25 cellular contexts compared by ENCODE assay signal in genomic region chr4:56252561-56253152, GRCh38.
A peak's percentile ranks its signal among the peaks of the same experiment; 100 is the strongest.
DNase-seq lines count a peak whose midpoint lies in the region; ATAC-seq, FAIRE-seq and TF ChIP-seq lines count a peak whose summit lies in the region.
"Had no signal": no experiment of that assay in that cellular context is flagged by ENCODE, and none has a peak within 500 bp of the region (broad histone marks: within the 10 kb centered on the region; RNA-seq: fewer than 3 reads in every experiment).

No MANE protein-coding gene starts in this region.

- peak overlapping the region; percentile 17 for H2BK5ac ChIP-seq in mesendoderm (ENCODE audit: low read length)

- H2AFZ ChIP-seq in HepG2 (ENCODE audit: low read length) (no peak overlapping the region), Karpas-422 (ENCODE audit: low read length) (no peak overlapping the region)

- H4K8ac ChIP-seq in mesendoderm (ENCODE audit: low read depth, low read length), result no peak overlapping the region

- WGBS in HepG2 (ENCODE audit: low lambda C conversion rate), result 40% methylated on average over 2 of the region's 4 CpGs
- 52% methylated on average over 4 of the region's 4 CpGs for WGBS in right lobe of liver (ENCODE audit: insufficient coverage, low coverage, low lambda C conversion rate, missing lambda C conversion rate)
- WGBS in esophagus muscularis mucosa, result 75% methylated on average over 4 of the region's 4 CpGs
- no CpG with 5 or more reads among the region's 4 CpGs for WGBS in mesendoderm (ENCODE audit: extremely low coverage, insufficient coverage, low lambda C conversion rate)

- H3K79me2 ChIP-seq in HepG2 (ENCODE audit: insufficient read depth, low read length) (no peaks in the 10 kb centered on the region), mesendoderm (ENCODE audit: control insufficient read depth, insufficient read depth, low read length) (no peaks in the 10 kb centered on the region), Karpas-422 (ENCODE audit: low read length) (no peaks in the 10 kb centered on the region)

- intact Hi-C loops in HepG2 (cut with micrococcal nuclease; ENCODE audit: unreplicated experiment), result loop anchor here (5.0 kb wide), 1 partner anchor 205 kb away; a partner anchor contains a TSS
- intact Hi-C loops in right lobe of liver (cut with DNase I), result no loop called here
- intact Hi-C loops in esophagus muscularis mucosa (cut with DNase I), result no loop called here

- POLR2A ChIA-PET in HepG2 (lab: Yijun Ruan, JAX) (no interaction called here), RWPE1 (lab: Yijun Ruan, JAX; ENCODE audit: low non-redundant PET) (no interaction called here)

- CTCF ChIA-PET in HepG2 (lab: Yijun Ruan, JAX; ENCODE audit: low intra/inter-chr PET ratio, low total read pairs), result no interaction called here
- CTCF ChIA-PET in RWPE1 (lab: Yijun Ruan, JAX), result no interaction called here

- H3K27me3 ChIP-seq in HepG2 (ENCODE audit: control insufficient read depth in 1 of 2, insufficient read depth in 2 of 2, low read length in 2 of 2) (no peaks in the 10 kb centered on the region), right lobe of liver (no peaks in the 10 kb centered on the region), esophagus muscularis mucosa (no peaks in the 10 kb centered on the region), mesendoderm (ENCODE audit: insufficient read depth, low read length, poor library complexity) (no peaks in the 10 kb centered on the region), Karpas-422 (ENCODE audit: low read length) (no peaks in the 10 kb centered on the region)
- H3K27me3 ChIP-seq: BE2C, BLaER1 had no signal

- H2BK15ac ChIP-seq in mesendoderm (replicated peaks; ENCODE audit: low read depth), result no peak overlapping the region

- TF ChIP-seq CTCF in HepG2 (CRISPR knock-in tag; IDR thresholded peaks at IDR 0.05) (no peak), right lobe of liver (IDR thresholded peaks at IDR 0.05) (no peak), esophagus muscularis mucosa (IDR thresholded peaks at IDR 0.05) (no peak), RWPE1 (conservative IDR thresholded peaks at IDR 0.05; ENCODE audit: low read depth) (no peak)

- TF ChIP-seq EP300 in HepG2 (IDR thresholded peaks at IDR 0.05; ENCODE audit: low read depth in 2 of 2, low read length in 2 of 2), result peak in 1 of 2 experiments; percentile 32; a peak in 1 of 4 replicates
- TF ChIP-seq EP300 in HepG2 (CRISPR knock-in tag; IDR thresholded peaks at IDR 0.05; ENCODE audit: borderline replicate concordance), result no peak
- TF ChIP-seq EP300 in esophagus muscularis mucosa (IDR thresholded peaks at IDR 0.05), result no peak

- H2BK120ac ChIP-seq in mesendoderm (ENCODE audit: low read depth, low read length), result no peak overlapping the region

- H4K5ac ChIP-seq in mesendoderm (ENCODE audit: low read length), result no peak overlapping the region

- no peaks in the 10 kb centered on the region for H3K79me1 ChIP-seq in mesendoderm (ENCODE audit: low read length)

- no peak overlapping the region for H3K18ac ChIP-seq in mesendoderm (ENCODE audit: low read length)

- DNase-seq in HepG2 (ENCODE audit: low spot score) (peak; percentile 36), right lobe of liver (no peak), esophagus muscularis mucosa (ENCODE audit: extremely low spot score) (peak; percentile 87), mesendoderm (no peak), urothelium cell line (ENCODE audit: low spot score) (no peak), Karpas-422 (no peak), NCI-H82 treated with DMSO at 0.1 percent for 48 hours (lab: John Stamatoyannopoulos, UW; ENCODE audit: unreplicated experiment) (no peak), RWPE1 (ENCODE audit: low spot score) (no peak)
- DNase-seq: ACHN; BE2C; C1 segment of cervical spinal cord; Calu3; CD4-positive, alpha-beta memory T cell; CD4-positive, CD25-positive, alpha-beta regulatory T cell; CD8-positive, alpha-beta memory T cell; COR-L47; DMS79 treated with DMSO at 0.1 percent for 48 hours; GF-D8 had no signal

- H3K9me3 ChIP-seq in HepG2 (ENCODE audit: low read length) (no peaks in the 10 kb centered on the region), right lobe of liver (no peaks in the 10 kb centered on the region), esophagus muscularis mucosa (no peaks in the 10 kb centered on the region), Karpas-422 (ENCODE audit: low read length) (no peaks in the 10 kb centered on the region)
- H3K9me3 ChIP-seq: BE2C had no signal

- ATAC-seq in HepG2, result peak; percentile 96
- no peak for ATAC-seq in right lobe of liver

- H3K4me2 ChIP-seq in HepG2 (ENCODE audit: low read depth, low read length) (no peak overlapping the region), mesendoderm (ENCODE audit: low read length) (no peak overlapping the region), Karpas-422 (ENCODE audit: low read depth, low read length, poor library complexity, severe bottlenecking) (no peak overlapping the region)
- H3K4me2 ChIP-seq: BLaER1 had no signal

- in situ Hi-C loops in HepG2 (cut with HindIII; ENCODE audit: extremely low pct_ligation_motif_present, low pct_unique_long_range_greater_than_20kb), result no loop called here

- peak; percentile 36 for FAIRE-seq in HepG2 (lab: Jason Lieb, UNC)
- peak; percentile 65 for FAIRE-seq in urothelium cell line (lab: Jason Lieb, UNC)
- FAIRE-seq: A204.1, D721Med, G401.6, GM12891, GM19239 had no signal

- no peaks in the 10 kb centered on the region for H3K9me2 ChIP-seq in Karpas-422 (replicated peaks; ENCODE audit: insufficient read depth, low read length)

- H3K23ac ChIP-seq in mesendoderm (ENCODE audit: low read length), result no peak overlapping the region

- H3K4ac ChIP-seq in mesendoderm (ENCODE audit: low read depth, low read length), result no peak overlapping the region

- peak overlapping the region; percentile 16 for H3K27ac ChIP-seq in HepG2 (ENCODE audit: extremely low read length, insufficient read depth, low read length)
- H3K27ac ChIP-seq in right lobe of liver, result no peak overlapping the region
- no peak overlapping the region for H3K27ac ChIP-seq in esophagus muscularis mucosa (replicated peaks in 1 of 4)
- H3K27ac ChIP-seq in mesendoderm (ENCODE audit: low read depth, low read length), result no peak overlapping the region
- no peak overlapping the region for H3K27ac ChIP-seq in Karpas-422 (ENCODE audit: low read length)
- no peak overlapping the region for H3K27ac ChIP-seq in RWPE1
- H3K27ac ChIP-seq: 22Rv1, BLaER1 had no signal

- H3K4me3 ChIP-seq in HepG2 (replicated peaks in 1 of 3; ENCODE audit: insufficient read depth in 1 of 3, low read depth in 2 of 3, low read length in 3 of 3) (no peak overlapping the region), right lobe of liver (no peak overlapping the region), esophagus muscularis mucosa (no peak overlapping the region), mesendoderm (ENCODE audit: low read length) (no peak overlapping the region), Karpas-422 (ENCODE audit: low read length) (no peak overlapping the region)
- H3K4me3 ChIP-seq: BLaER1 had no signal

- H3K36me3 ChIP-seq in HepG2 (replicated peaks in 1 of 2; ENCODE audit: control insufficient read depth in 1 of 2, insufficient read depth in 2 of 2, low read length in 2 of 2), result no peaks in the 10 kb centered on the region
- H3K36me3 ChIP-seq in right lobe of liver, result no peaks in the 10 kb centered on the region
- H3K36me3 ChIP-seq in esophagus muscularis mucosa, result no peaks in the 10 kb centered on the region
- H3K36me3 ChIP-seq in mesendoderm (ENCODE audit: control insufficient read depth, insufficient read depth, low read length), result no peaks in the 10 kb centered on the region
- no peaks in the 10 kb centered on the region for H3K36me3 ChIP-seq in Karpas-422 (ENCODE audit: insufficient read depth, low read length)
- H3K36me3 ChIP-seq: BE2C had no signal

- H3K9ac ChIP-seq in HepG2 (ENCODE audit: insufficient read depth, low read depth, low read length) (no peak overlapping the region), mesendoderm (ENCODE audit: low read length) (no peak overlapping the region), Karpas-422 (ENCODE audit: low read length) (no peak overlapping the region)
- H3K9ac ChIP-seq: BLaER1 had no signal

- no peak overlapping the region for H2AK5ac ChIP-seq in mesendoderm (ENCODE audit: low read length)

- BruUV-seq in HepG2 (replicated peaks; lab: Mats Ljungman, UMichigan), result no TSS peak

- TF ChIP-seq POLR2A in HepG2 (IDR thresholded peaks at IDR 0.05; ENCODE audit: insufficient read depth in 1 of 2, low read depth in 2 of 2, low read length in 2 of 2), result no peak
- no peak for TF ChIP-seq POLR2A in right lobe of liver (IDR thresholded peaks at IDR 0.05)
- no peak for TF ChIP-seq POLR2A in esophagus muscularis mucosa (IDR thresholded peaks at IDR 0.05; ENCODE audit: low read depth)

- no peak for TF ChIP-seq RAD21 in HepG2 (CRISPR knock-in tag; IDR thresholded peaks at IDR 0.05)

- peak overlapping the region; percentile 37 for H3K56ac ChIP-seq in mesendoderm (ENCODE audit: low read length)

- H3K4me1 ChIP-seq in HepG2 (ENCODE audit: insufficient read depth, low read length), result peaks cover 27% of the 10 kb centered on the region
- H3K4me1 ChIP-seq in right lobe of liver, result no peaks in the 10 kb centered on the region
- no peaks in the 10 kb centered on the region for H3K4me1 ChIP-seq in esophagus muscularis mucosa
- peaks cover 12% of the 10 kb centered on the region for H3K4me1 ChIP-seq in mesendoderm (ENCODE audit: control insufficient read depth, low read depth, low read length)
- no peaks in the 10 kb centered on the region for H3K4me1 ChIP-seq in Karpas-422 (ENCODE audit: low read length)
- H3K4me1 ChIP-seq: BLaER1 had no signal

- H4K20me1 ChIP-seq in HepG2 (ENCODE audit: insufficient read depth, low read length) (no peaks in the 10 kb centered on the region), Karpas-422 (ENCODE audit: insufficient read depth, low read depth, low read length) (no peaks in the 10 kb centered on the region)
- H4K20me1 ChIP-seq: BLaER1 had no signal

TF ChIP-seq in HepG2, 621 proteins besides CTCF, POLR2A, EP300 and RAD21 (continues in another document):
- peak; percentile 33; the same call in 1 of the 2 replicates for TF ChIP-seq SALL1 (CRISPR knock-in tag; IDR thresholded peaks at IDR 0.05)
- TF ChIP-seq SRSF9 (IDR thresholded peaks at IDR 0.05; ENCODE audit: borderline replicate concordance, insufficient read depth, low read depth, low read length, poor library complexity, severe bottlenecking), result no peak
- no peak for TF ChIP-seq ZNF776 (CRISPR knock-in tag; IDR thresholded peaks at IDR 0.05)
- TF ChIP-seq FOXJ3 (CRISPR knock-in tag; IDR thresholded peaks at IDR 0.05; ENCODE audit: borderline replicate concordance), result 0 out of 2 replicates have a peak, but pooled peaks have one; percentile 15
- TF ChIP-seq HES4 (CRISPR knock-in tag; IDR thresholded peaks at IDR 0.05; ENCODE audit: borderline replicate concordance), result no peak
- TF ChIP-seq MAF1 (CRISPR knock-in tag; IDR thresholded peaks at IDR 0.05; ENCODE audit: borderline replicate concordance), result no peak
- TF ChIP-seq ZMYM4 (CRISPR knock-in tag; IDR thresholded peaks at IDR 0.05), result no peak
- no peak for TF ChIP-seq ZNF234 (CRISPR knock-in tag; conservative IDR thresholded peaks at IDR 0.05)
- TF ChIP-seq FOXP1 (IDR thresholded peaks at IDR 0.05), result no peak
- 0 out of 2 replicates have a peak, but pooled peaks have one; percentile 51 for TF ChIP-seq FOXP1 (CRISPR knock-in tag; IDR thresholded peaks at IDR 0.05)
- peak; percentile 76 for TF ChIP-seq HNF4A (CRISPR knock-in tag; IDR thresholded peaks at IDR 0.05)
- peak; percentile 37; the same call in 1 of the 2 replicates for TF ChIP-seq NCOR1 (IDR thresholded peaks at IDR 0.05; ENCODE audit: borderline replicate concordance, low read length)

Comparison
In these comparisons a context has a peak if more than half of its experiments do, and no peak if none do; other contexts are left out.
1. DNase-seq: peak in HepG2 (single experiment) and esophagus muscularis mucosa (single experiment); none in right lobe of liver (0 of 3), mesendoderm (single experiment), urothelium cell line (single experiment), Karpas-422 (single experiment), NCI-H82 treated with DMSO at 0.1 percent for 48 hours (single experiment) and RWPE1 (single experiment).